Comparison of ENCODE assay signal across 10 cellular contexts in the genomic region with DNA sequence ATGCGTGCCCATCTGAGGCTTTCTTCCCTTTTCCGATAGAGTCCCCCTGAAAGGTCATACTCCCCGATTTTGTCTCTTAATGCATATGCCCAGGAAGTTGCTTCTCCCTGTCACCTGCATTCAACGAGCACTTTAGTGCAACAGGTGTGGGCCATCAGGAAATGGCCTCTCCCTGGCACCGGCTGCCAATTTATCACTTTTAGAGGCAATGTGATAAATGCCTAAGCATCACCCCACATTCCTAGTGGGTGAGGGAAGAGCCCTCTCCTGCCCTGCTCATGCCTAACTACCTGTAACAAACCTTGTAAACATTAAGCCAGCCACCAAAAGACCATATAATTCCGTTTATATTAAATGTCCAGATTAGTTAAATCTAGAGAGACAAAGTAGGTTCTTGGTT. TPM values are rescaled to one million over a fixed set of nuclear protein-coding genes. Genes with fewer than 3 reads are reported as not detected.
A peak's percentile ranks its signal among the peaks of the same experiment; 100 is the strongest.
DNase-seq lines count a peak whose midpoint lies in the region; ATAC-seq lines count a peak whose summit lies in the region.
"Had no signal": no experiment of that assay in that cellular context is flagged by ENCODE, and none has a peak within 500 bp of the region (broad histone marks: within the 10 kb centered on the region; RNA-seq: fewer than 3 reads in every experiment).

No MANE protein-coding gene starts in this region.

- H3K27ac Mint-ChIP-seq in activated CD8-positive, alpha-beta memory T cell treated with anti-CD3 and anti-CD28 coated beads, Interleukin-2, amount 10 ng/mL, durations not matched to agents 7 days and 5 days: peak overlapping the region; percentile 8
- peak overlapping the region in 1 of 2 donors; percentile 4 for H3K27ac Mint-ChIP-seq in T-cell
- peak overlapping the region in 5 of 6 donors; percentile 73 to 96 (median 88) for H3K27ac Mint-ChIP-seq in immature natural killer cell

- H3K27me3 ChIP-seq in subcutaneous abdominal adipose tissue (ENCODE audit: control insufficient read depth in 5 of 5, insufficient read depth in 4 of 5, low read length in 5 of 5): no peaks in the 10 kb centered on the region

- peaks cover 21% of the 10 kb centered on the region for H3K36me3 Mint-ChIP-seq in activated CD8-positive, alpha-beta memory T cell treated with anti-CD3 and anti-CD28 coated beads, Interleukin-2, amount 10 ng/mL, durations not matched to agents 7 days and 5 days
- peaks cover 19% of the 10 kb centered on the region for H3K36me3 Mint-ChIP-seq in T-cell
- peaks cover 5 to 11% (median 6%) of the 10 kb centered on the region in 3 donors for H3K36me3 Mint-ChIP-seq in immature natural killer cell

- no peak overlapping the region for H3K27ac ChIP-seq in subcutaneous abdominal adipose tissue (ENCODE audit: low read depth, low read length)

- peaks cover 9% of the 10 kb centered on the region for H3K27me3 Mint-ChIP-seq in activated CD8-positive, alpha-beta memory T cell treated with anti-CD3 and anti-CD28 coated beads, Interleukin-2, amount 10 ng/mL, durations not matched to agents 7 days and 5 days
- H3K27me3 Mint-ChIP-seq in T-cell (no peaks in the 10 kb centered on the region), immature natural killer cell (ENCODE audit: low read depth in 3 of 3) (peaks cover 13 to 15% (median 13%) of the 10 kb centered on the region in 3 donors)

- H3K4me3 ChIP-seq in subcutaneous abdominal adipose tissue (ENCODE audit: low read depth in 1 of 5, low read length in 5 of 5): peak overlapping the region in 1 of 5 donors; percentile 96

- H3K4me1 ChIP-seq in subcutaneous abdominal adipose tissue (ENCODE audit: control insufficient read depth in 5 of 5, insufficient read depth in 5 of 5, low read length in 5 of 5): peaks cover 0 to 27% (median 24%) of the 10 kb centered on the region in 5 donors

- POLR2A ChIA-PET in T-cell (lab: Charles Lee): no interaction called here

- no peaks in the 10 kb centered on the region for H3K9me3 Mint-ChIP-seq in activated CD8-positive, alpha-beta memory T cell treated with anti-CD3 and anti-CD28 coated beads, Interleukin-2, amount 10 ng/mL, durations not matched to agents 7 days and 5 days (ENCODE audit: low read depth)
- no peaks in the 10 kb centered on the region for H3K9me3 Mint-ChIP-seq in T-cell
- H3K9me3 Mint-ChIP-seq in immature natural killer cell: no peaks in the 10 kb centered on the region

- peaks cover 27% of the 10 kb centered on the region for H3K4me1 Mint-ChIP-seq in activated CD8-positive, alpha-beta memory T cell treated with anti-CD3 and anti-CD28 coated beads, Interleukin-2, amount 10 ng/mL, durations not matched to agents 7 days and 5 days
- peaks cover 28 to 35% (median 35%) of the 10 kb centered on the region in 3 donors for H3K4me1 Mint-ChIP-seq in T-cell
- H3K4me1 Mint-ChIP-seq in immature natural killer cell: peaks cover 33 to 44% of the 10 kb centered on the region in 2 donors

- no peak for DNase-seq in activated CD8-positive, alpha-beta memory T cell treated with anti-CD3 and anti-CD28 coated beads, Interleukin-2, amount 10 ng/mL, durations not matched to agents 7 days and 5 days
- DNase-seq in activated CD8-positive, alpha-beta memory T cell treated with anti-CD3 and anti-CD28 coated beads, Interleukin-2, amount 50 U/mL, for 4 hours: no peak
- no peak for DNase-seq in T-cell
- DNase-seq in immature natural killer cell: no peak
- DNase-seq in central memory CD4-positive, alpha-beta T cell: no peak
- DNase-seq in nucleus accumbens (lab: John Stamatoyannopoulos, UW): no peak
- DNase-seq: activated CD8-positive, alpha-beta memory T cell treated with anti-CD3 and anti-CD28 coated beads, Interleukin-2, amount 50 U/mL, for 48 hours; retina had no signal

- H3K4me3 Mint-ChIP-seq in activated CD8-positive, alpha-beta memory T cell treated with anti-CD3 and anti-CD28 coated beads, Interleukin-2, amount 10 ng/mL, durations not matched to agents 7 days and 5 days: no peak overlapping the region
- peak overlapping the region; percentile 88 to 93 (median 91) for H3K4me3 Mint-ChIP-seq in T-cell
- H3K4me3 Mint-ChIP-seq in immature natural killer cell: peak overlapping the region; percentile 47 to 93 (median 91)

- CTCF ChIA-PET in activated CD8-positive, alpha-beta memory T cell treated with anti-CD3 and anti-CD28 coated beads, Interleukin-2, amount 10 ng/mL, durations not matched to agents 7 days and 5 days (lab: Charles Lee): no interaction called here
- CTCF ChIA-PET in T-cell (lab: Charles Lee): no interaction called here

- peak overlapping the region; percentile 84 to 96 (median 89) for H3K9ac ChIP-seq in subcutaneous abdominal adipose tissue (ENCODE audit: low read length in 5 of 5)

- peaks cover 7 to 17% (median 15%) of the 10 kb centered on the region in 5 donors for H3K36me3 ChIP-seq in subcutaneous abdominal adipose tissue (ENCODE audit: control insufficient read depth in 5 of 5, insufficient read depth in 5 of 5, low read length in 5 of 5)

- no peak for ATAC-seq in activated CD8-positive, alpha-beta memory T cell treated with anti-CD3 and anti-CD28 coated beads, Interleukin-2, amount 10 ng/mL, durations not matched to agents 7 days and 5 days
- ATAC-seq in T-cell (replicated peaks in 1 of 4) (no peak), HG02840 (IDR thresholded peaks at IDR 0.05; ENCODE audit: low FRiP score, unreplicated experiment) (no peak)

- H3K9me3 ChIP-seq in subcutaneous abdominal adipose tissue (ENCODE audit: control insufficient read depth in 5 of 5, low read length in 5 of 5): no peaks in the 10 kb centered on the region

RNA-seq across cellular contexts. Expression of gene SNAPC3, which starts 1.1 kb away (rescaled TPM):
- 10 to 100 TPM; 27.4 to 30.1 TPM for total RNA-seq in activated CD8-positive, alpha-beta memory T cell treated with anti-CD3 and anti-CD28 coated beads, Interleukin-2, amount 10 ng/mL, durations not matched to agents 7 days and 5 days
- 10 to 100 TPM; 11.3 to 32.4 (median 25.6) TPM for total RNA-seq in T-cell
- 10 to 100 TPM in 2 of 3 donors, 1 to 10 TPM in 1; 9.9 to 17.0 (median 11.3) TPM for polyA plus RNA-seq in immature natural killer cell
